ENCODE assay signal across 39 cellular contexts in genomic region chr10:35631404-35631803, GRCh38. TPM values are rescaled to one million over a fixed set of nuclear protein-coding genes. Genes with fewer than 3 reads are reported as not detected.
"Had no signal": no experiment of that assay in that cellular context is flagged by ENCODE, and none has a peak within 500 bp of the region (broad histone marks: within the 10 kb centered on the region; RNA-seq: fewer than 3 reads in every experiment).

No MANE protein-coding gene starts in this region.

- ATAC-seq: activated CD8-positive, alpha-beta T cell treated with anti-CD3 and anti-CD28 coated beads for 36 hours; activated naive CD4-positive, alpha-beta T cell treated with anti-CD3 and anti-CD28 coated beads, Interleukin-2, amount 50 U/mL, for 72 hours; activated T-cell treated with anti-CD3 and anti-CD28 coated beads, Interleukin-2, amount 50 U/mL, for 4 hours; activated T-cell treated with anti-CD3 and anti-CD28 coated beads, Interleukin-2, amount 50 U/mL, for 72 hours; activated T-helper 17 cell treated with anti-CD3 and anti-CD28 coated beads, Interleukin-2, amount 50 U/mL, for 72 hours; body of pancreas had no signal

- H3K4me1 ChIP-seq: body of pancreas, breast epithelium had no signal

- H3K27me3 ChIP-seq: adrenal gland, body of pancreas, brain microvascular endothelial cell, breast epithelium had no signal

- H3K4me1 Mint-ChIP-seq: activated B cell treated with CpG ODN at 0.5 μM for 24 hours; activated CD4-positive, alpha-beta T cell treated with anti-CD3 and anti-CD28 coated beads, Interleukin-2, amount 10 ng/mL, durations not matched to agents 24 days and 14 days; activated T-helper 17 cell treated with anti-CD3 and anti-CD28 coated beads, Interleukin-2, amount 50 U/mL, for 72 hours had no signal

- H3K4me3 ChIP-seq: adrenal gland, body of pancreas, breast epithelium had no signal

- H3K27ac ChIP-seq: adrenal gland, body of pancreas, brain microvascular endothelial cell, breast epithelium, VCaP had no signal

- H3K36me3 Mint-ChIP-seq: activated CD4-positive, alpha-beta memory T cell treated with anti-CD3 and anti-CD28 coated beads for 36 hours; activated naive CD4-positive, alpha-beta T cell treated with anti-CD3 and anti-CD28 coated beads, Interleukin-2, amount 50 U/mL, for 72 hours; activated naive CD8-positive, alpha-beta T cell treated with anti-CD3 and anti-CD28 coated beads for 36 hours had no signal

- H3K4me3 Mint-ChIP-seq: activated B cell treated with CpG ODN at 0.5 μM for 24 hours; activated CD4-positive, alpha-beta memory T cell treated with anti-CD3 and anti-CD28 coated beads for 36 hours; activated CD4-positive, alpha-beta T cell treated with anti-CD3 and anti-CD28 coated beads, Interleukin-2, amount 10 ng/mL, durations not matched to agents 24 days and 14 days; activated CD8-positive, alpha-beta T cell treated with anti-CD3 and anti-CD28 coated beads for 36 hours; activated naive CD4-positive, alpha-beta T cell treated with anti-CD3 and anti-CD28 coated beads for 36 hours; activated naive CD8-positive, alpha-beta T cell treated with anti-CD3 and anti-CD28 coated beads for 36 hours; activated T-cell treated with anti-CD3 and anti-CD28 coated beads, Interleukin-2, amount 50 U/mL, for 4 hours; activated T-cell treated with anti-CD3 and anti-CD28 coated beads, Interleukin-2, amount 50 U/mL, for 72 hours; activated T-helper 1 cell treated with anti-CD3 and anti-CD28 coated beads, Interleukin-12 subunit alpha, Interleukin-12 subunit beta, Interleukin-2, Interleukin-4 antibody, amounts not matched to agents 30 ng/mL and 10 ng/mL and 1 ng/mL, durations not matched to agents 14 hours and 24 hours and 36 hours; activated T-helper 17 cell treated with anti-CD3 and anti-CD28 coated beads, Interleukin-2, amount 50 U/mL, for 72 hours; T-helper 1 cell treated with Interleukin-12 subunit alpha and Interleukin-12 subunit beta and Interleukin-4 antibody, amounts not matched to agents 30 μg/mL and 1 μg/mL, for 36 hours; T-helper 2 cell treated with Interferon-gamma antibody and Interleukin-4, amounts not matched to agents 5 μg/mL and 100 μg/mL, for 36 hours had no signal

- H3K36me3 ChIP-seq: adrenal gland, brain microvascular endothelial cell, breast epithelium had no signal

- H3K27ac Mint-ChIP-seq: activated B cell treated with CpG ODN at 0.5 μM for 24 hours; activated CD4-positive, alpha-beta memory T cell treated with anti-CD3 and anti-CD28 coated beads for 36 hours; activated CD4-positive, alpha-beta T cell treated with anti-CD3 and anti-CD28 coated beads, Interleukin-2, amount 10 ng/mL, durations not matched to agents 24 days and 14 days; activated CD8-positive, alpha-beta T cell treated with anti-CD3 and anti-CD28 coated beads for 36 hours; activated naive CD4-positive, alpha-beta T cell treated with anti-CD3 and anti-CD28 coated beads for 36 hours; activated naive CD4-positive, alpha-beta T cell treated with anti-CD3 and anti-CD28 coated beads, Interleukin-2, amount 50 U/mL, for 72 hours; activated naive CD8-positive, alpha-beta T cell treated with anti-CD3 and anti-CD28 coated beads for 36 hours; activated T-cell treated with anti-CD3 and anti-CD28 coated beads, Interleukin-2, amount 50 U/mL, for 72 hours; activated T-helper 1 cell treated with anti-CD3 and anti-CD28 coated beads, Interleukin-12 subunit alpha, Interleukin-12 subunit beta, Interleukin-2, Interleukin-4 antibody, amounts not matched to agents 30 ng/mL and 10 ng/mL and 1 ng/mL, durations not matched to agents 14 hours and 24 hours and 36 hours; activated T-helper 17 cell treated with anti-CD3 and anti-CD28 coated beads, Interleukin-2, amount 50 U/mL, for 72 hours; T-helper 1 cell treated with Interleukin-12 subunit alpha and Interleukin-12 subunit beta and Interleukin-4 antibody, amounts not matched to agents 30 μg/mL and 1 μg/mL, for 36 hours; T-helper 2 cell treated with Interferon-gamma antibody and Interleukin-4, amounts not matched to agents 5 μg/mL and 100 μg/mL, for 36 hours had no signal

- H3K9me3 Mint-ChIP-seq: activated B cell treated with CpG ODN at 0.5 μM for 24 hours; activated CD4-positive, alpha-beta memory T cell treated with anti-CD3 and anti-CD28 coated beads for 36 hours; activated CD4-positive, alpha-beta T cell treated with anti-CD3 and anti-CD28 coated beads, Interleukin-2, amount 10 ng/mL, durations not matched to agents 24 days and 14 days; activated CD8-positive, alpha-beta T cell treated with anti-CD3 and anti-CD28 coated beads for 36 hours; activated naive CD4-positive, alpha-beta T cell treated with anti-CD3 and anti-CD28 coated beads for 36 hours; activated naive CD4-positive, alpha-beta T cell treated with anti-CD3 and anti-CD28 coated beads, Interleukin-2, amount 50 U/mL, for 72 hours; activated naive CD8-positive, alpha-beta T cell treated with anti-CD3 and anti-CD28 coated beads for 36 hours; activated T-cell treated with anti-CD3 and anti-CD28 coated beads, Interleukin-2, amount 50 U/mL, for 4 hours; activated T-helper 1 cell treated with anti-CD3 and anti-CD28 coated beads, Interleukin-12 subunit alpha, Interleukin-12 subunit beta, Interleukin-2, Interleukin-4 antibody, amounts not matched to agents 30 ng/mL and 10 ng/mL and 1 ng/mL, durations not matched to agents 14 hours and 24 hours and 36 hours; activated T-helper 17 cell treated with anti-CD3 and anti-CD28 coated beads, Interleukin-2, amount 50 U/mL, for 72 hours; T-helper 1 cell treated with Interleukin-12 subunit alpha and Interleukin-12 subunit beta and Interleukin-4 antibody, amounts not matched to agents 30 μg/mL and 1 μg/mL, for 36 hours; T-helper 2 cell treated with Interferon-gamma antibody and Interleukin-4, amounts not matched to agents 5 μg/mL and 100 μg/mL, for 36 hours had no signal

- DNase-seq: activated B cell treated with CpG ODN at 0.5 μM for 24 hours; activated CD4-positive, alpha-beta memory T cell treated with anti-CD3 and anti-CD28 coated beads for 36 hours; activated CD4-positive, alpha-beta T cell treated with anti-CD3 and anti-CD28 coated beads for 4 hours; activated CD4-positive, alpha-beta T cell treated with anti-CD3 and anti-CD28 coated beads, Interleukin-2, amount 10 ng/mL, durations not matched to agents 24 days and 14 days; activated CD4-positive, alpha-beta T cell treated with anti-CD3 and anti-CD28 coated beads, Interleukin-2, amount 50 U/mL, for 1 hour; activated CD4-positive, alpha-beta T cell treated with anti-CD3 and anti-CD28 coated beads, Interleukin-2, amount 50 U/mL, for 4 hours; activated CD4-positive, CD25-positive, alpha-beta regulatory T cell treated with anti-CD3 and anti-CD28 coated beads, Interleukin-2, amount 50 U/mL, for 72 hours; activated CD8-positive, alpha-beta memory T cell treated with anti-CD3 and anti-CD28 coated beads, Interleukin-2, amount 50 U/mL, for 4 hours; activated CD8-positive, alpha-beta T cell treated with anti-CD3 and anti-CD28 coated beads for 36 hours; activated effector memory CD4-positive, alpha-beta T cell treated with anti-CD3 and anti-CD28 coated beads, Interleukin-2, amount 50 U/mL, for 16 hours; activated gamma-delta T cell treated with Interleukin-2 at 50 U/mL for 16 hours; activated naive CD4-positive, alpha-beta T cell; activated naive CD4-positive, alpha-beta T cell treated with anti-CD3 and anti-CD28 coated beads for 36 hours; activated naive CD4-positive, alpha-beta T cell treated with anti-CD3 and anti-CD28 coated beads, Interleukin-2, amount 50 U/mL, for 16 hours; activated naive CD8-positive, alpha-beta T cell treated with anti-CD3 and anti-CD28 coated beads for 36 hours; activated T-cell treated with anti-CD3 and anti-CD28 coated beads for 4 hours; activated T-cell treated with anti-CD3 and anti-CD28 coated beads, Interleukin-2, amount 50 U/mL, for 1 hour; activated T-cell treated with anti-CD3 and anti-CD28 coated beads, Interleukin-2, amount 50 U/mL, for 4 hours; activated T-cell treated with anti-CD3 and anti-CD28 coated beads, Interleukin-2, amount 50 U/mL, for 72 hours; adrenal gland; amniotic stem cell; aorta; body of pancreas; brain microvascular endothelial cell; central memory CD4-positive, alpha-beta T cell; T-helper 1 cell; T-helper 2 cell; T-helper 9 cell had no signal

- H3K9me3 ChIP-seq: adrenal gland, body of pancreas, breast epithelium had no signal

RNA-seq across cellular contexts. Expression of gene GJD4, which starts 26.3 kb away (rescaled TPM):
- total RNA-seq: activated B cell treated with CpG ODN at 0.5 μM for 24 hours; activated CD4-positive, alpha-beta memory T cell treated with anti-CD3 and anti-CD28 coated beads for 36 hours; activated CD4-positive, alpha-beta T cell treated with anti-CD3 and anti-CD28 coated beads, Interleukin-2, amount 10 ng/mL, durations not matched to agents 24 days and 14 days; activated CD8-positive, alpha-beta memory T cell treated with anti-CD3 and anti-CD28 coated beads for 36 hours; activated CD8-positive, alpha-beta T cell treated with anti-CD3 and anti-CD28 coated beads for 36 hours; activated naive CD4-positive, alpha-beta T cell treated with anti-CD3 and anti-CD28 coated beads for 36 hours; activated naive CD4-positive, alpha-beta T cell treated with anti-CD3 and anti-CD28 coated beads, Interleukin-2, amount 50 U/mL, for 72 hours; activated naive CD8-positive, alpha-beta T cell treated with anti-CD3 and anti-CD28 coated beads for 36 hours; activated T-cell treated with anti-CD3 and anti-CD28 coated beads, Interleukin-2, amount 50 U/mL, for 4 hours; activated T-cell treated with anti-CD3 and anti-CD28 coated beads, Interleukin-2, amount 50 U/mL, for 72 hours; activated T-helper 1 cell treated with anti-CD3 and anti-CD28 coated beads, Interleukin-12 subunit alpha, Interleukin-12 subunit beta, Interleukin-2, Interleukin-4 antibody, amounts not matched to agents 30 ng/mL and 10 ng/mL and 1 ng/mL, durations not matched to agents 14 hours and 24 hours and 36 hours; adrenal gland; aorta; astrocyte; body of pancreas; breast epithelium; cardiac septum; cerebellum had no signal
- polyA plus RNA-seq: adrenal gland, aorta had no signal
